Comparison of ENCODE assay signal across 10 cellular contexts in genomic region chr17:82913304-82914043, GRCh38.
A peak's percentile ranks its signal among the peaks of the same experiment; 100 is the strongest.
DNase-seq lines count a peak whose midpoint lies in the region; ATAC-seq and TF ChIP-seq lines count a peak whose summit lies in the region.
"Had no signal": no experiment of that assay in that cellular context is flagged by ENCODE, and none has a peak within 500 bp of the region (broad histone marks: within the 10 kb centered on the region; RNA-seq: fewer than 3 reads in every experiment).

No MANE protein-coding gene starts in this region.

- 90% methylated on average over 35 of the region's 44 CpGs for WGBS in suprapubic skin

- TF ChIP-seq POLR2A in suprapubic skin (IDR thresholded peaks at IDR 0.05): no peak

- ATAC-seq in SK-N-SH treated with all-trans-retinoic acid at 6 μM for 48 hours: peak; percentile 28
- peak; percentile 53 for ATAC-seq in sciatic nerve
- no peak for ATAC-seq in GM21528 (IDR thresholded peaks at IDR 0.05; ENCODE audit: low FRiP score, unreplicated experiment)

- no peak overlapping the region for H3K27ac ChIP-seq in suprapubic skin

- peak in 2 of 3 experiments; percentile 18 to 28 for DNase-seq in NCI-H1417 (lab: John Stamatoyannopoulos, UW)
- no peak for DNase-seq in NCI-H1417 treated with DMSO at 0.1 percent for 48 hours (lab: John Stamatoyannopoulos, UW)
- peak; percentile 14 for DNase-seq in fibroblast of peridontal ligament (ENCODE audit: extremely low read depth)
- DNase-seq in sciatic nerve (ENCODE audit: low spot score): no peak
- DNase-seq in suprapubic skin (ENCODE audit: low spot score in 2 of 2): no peak
- DNase-seq in GM20000 (ENCODE audit: low spot score): no peak
- DNase-seq: activated CD4-positive, alpha-beta T cell treated with anti-CD3 and anti-CD28 coated beads, Interleukin-2, amount 50 U/mL, for 4 hours; OCI-M1 had no signal

- TF ChIP-seq EP300 in suprapubic skin (IDR thresholded peaks at IDR 0.05): no peak

- intact Hi-C loops in sciatic nerve (cut with DNase I): no loop called here

- H3K27me3 ChIP-seq in suprapubic skin: no peaks in the 10 kb centered on the region

- H3K36me3 ChIP-seq in suprapubic skin: peaks cover 9% of the 10 kb centered on the region

- no peak overlapping the region for H3K4me3 ChIP-seq in suprapubic skin

- peak in 1 of 2 donors; percentile 3 for TF ChIP-seq CTCF in suprapubic skin (IDR thresholded peaks at IDR 0.05)
- no peak for TF ChIP-seq CTCF in GM20000 (IDR thresholded peaks at IDR 0.05; ENCODE audit: extremely low read depth, missing control alignments)

- peaks cover 33% of the 10 kb centered on the region for H3K4me1 ChIP-seq in suprapubic skin

- no peaks in the 10 kb centered on the region for H3K9me3 ChIP-seq in suprapubic skin

TF ChIP-seq in SK-N-SH treated with all-trans-retinoic acid at 6 μM for 48 hours, 23 proteins besides CTCF, POLR2A, EP300 and RAD21:
- TF ChIP-seq CSRNP3 (CRISPR knock-in tag; IDR thresholded peaks at IDR 0.05) (no peak), ISL1 (CRISPR knock-in tag; IDR thresholded peaks at IDR 0.05) (no peak), ZNF565 (CRISPR knock-in tag; conservative IDR thresholded peaks at IDR 0.05; ENCODE audit: low read depth) (no peak), TSHZ2 (CRISPR knock-in tag; IDR thresholded peaks at IDR 0.05) (no peak), RARB (CRISPR knock-in tag; IDR thresholded peaks at IDR 0.05) (no peak), OSR1 (CRISPR knock-in tag; IDR thresholded peaks at IDR 0.05) (no peak), POU6F1 (CRISPR knock-in tag; IDR thresholded peaks at IDR 0.05; ENCODE audit: borderline replicate concordance, low read depth) (no peak), CSDC2 (CRISPR knock-in tag; IDR thresholded peaks at IDR 0.05) (no peak), ZC3H10 (CRISPR knock-in tag; IDR thresholded peaks at IDR 0.05) (no peak), ZFP3 (CRISPR knock-in tag; IDR thresholded peaks at IDR 0.05) (no peak), ARNTL (CRISPR knock-in tag; IDR thresholded peaks at IDR 0.05; ENCODE audit: borderline replicate concordance, low read depth) (no peak), TOX (CRISPR knock-in tag; IDR thresholded peaks at IDR 0.05; ENCODE audit: borderline replicate concordance) (no peak), SNAI2 (CRISPR knock-in tag; IDR thresholded peaks at IDR 0.05) (no peak), PPARA (CRISPR knock-in tag; IDR thresholded peaks at IDR 0.05; ENCODE audit: borderline replicate concordance) (no peak), ZFP30 (CRISPR knock-in tag; IDR thresholded peaks at IDR 0.05) (no peak), CREB5 (CRISPR knock-in tag; IDR thresholded peaks at IDR 0.05; ENCODE audit: low read depth) (no peak)
TF ChIP-seq in SK-N-SH treated with all-trans-retinoic acid at 6 μM for 48 hours: peak in this region for 0.

Comparison
In these comparisons a context has a peak if more than half of its experiments do, and no peak if none do; other contexts are left out.
1. DNase-seq: peak in NCI-H1417 (2 of 3) and fibroblast of peridontal ligament (single experiment); none in NCI-H1417 treated with DMSO at 0.1 percent for 48 hours (single experiment), sciatic nerve (single experiment), suprapubic skin (0 of 2) and GM20000 (single experiment).